ENCODE assay signal across 21 cellular contexts in the genomic region with DNA sequence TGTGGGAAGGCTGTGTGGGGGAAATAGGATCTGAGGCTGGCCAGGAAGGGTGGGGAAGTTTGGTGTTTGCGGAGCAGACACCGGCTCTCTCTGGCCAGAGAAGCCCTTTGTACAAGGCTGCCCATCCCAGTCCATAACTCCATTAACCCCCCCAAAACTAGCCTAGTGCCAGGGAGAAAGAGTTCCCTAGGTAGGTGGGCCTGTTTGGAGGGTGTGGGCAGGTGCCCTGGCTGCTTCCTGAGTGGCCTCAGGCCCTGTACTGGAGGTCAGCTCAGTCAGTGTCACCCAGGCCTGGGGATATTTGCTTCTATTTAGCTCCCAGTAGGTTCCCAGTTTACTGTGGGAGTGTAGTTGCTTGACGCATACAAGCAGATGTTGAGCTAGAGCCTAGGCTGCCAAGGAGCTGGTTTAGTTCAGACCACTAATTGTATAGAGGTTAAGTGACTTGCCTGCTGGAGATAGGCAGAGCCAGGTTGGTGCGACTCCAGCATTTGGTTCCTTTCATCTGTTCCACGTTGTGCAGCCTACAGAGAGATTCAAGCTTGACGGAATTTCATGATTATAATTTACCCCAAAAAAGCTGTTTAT.
"Had no signal": no experiment of that assay in that cellular context is flagged by ENCODE, and none has a peak within 500 bp of the region (broad histone marks: within the 10 kb centered on the region; RNA-seq: fewer than 3 reads in every experiment).

No MANE protein-coding gene starts in this region.

- H3K27me3 ChIP-seq: body of pancreas, dorsolateral prefrontal cortex, gastrocnemius medialis, tibial nerve had no signal

- H3K27ac Mint-ChIP-seq: activated naive CD8-positive, alpha-beta T cell treated with anti-CD3 and anti-CD28 coated beads, Interleukin-2, amount 10 ng/mL, durations not matched to agents 7 days and 5 days; activated T-helper 1 cell treated with anti-CD3 and anti-CD28 coated beads, Interleukin-12 subunit alpha, Interleukin-12 subunit beta, Interleukin-2, Interleukin-4 antibody, amounts not matched to agents 30 ng/mL and 10 ng/mL and 1 ng/mL, durations not matched to agents 14 hours and 24 hours and 36 hours; nephron progenitor cell; T-helper 2 cell treated with Interferon-gamma antibody and Interleukin-4, amounts not matched to agents 5 μg/mL and 100 μg/mL, for 36 hours had no signal

- ATAC-seq: body of pancreas; gastrocnemius medialis; left lobe of liver; stimulated activated naive CD8-positive, alpha-beta T cell treated with anti-CD3 and anti-CD28 coated beads, Interleukin-15, Interleukin-2, amounts not matched to agents 100 U/mL and 50 U/mL, for 24 hours had no signal

- H3K36me3 ChIP-seq: gastrocnemius medialis had no signal

- H3K36me3 Mint-ChIP-seq: activated naive CD8-positive, alpha-beta T cell treated with anti-CD3 and anti-CD28 coated beads, Interleukin-2, amount 10 ng/mL, durations not matched to agents 7 days and 5 days had no signal

- H3K4me3 Mint-ChIP-seq: activated naive CD8-positive, alpha-beta T cell treated with anti-CD3 and anti-CD28 coated beads, Interleukin-2, amount 10 ng/mL, durations not matched to agents 7 days and 5 days; activated T-helper 1 cell treated with anti-CD3 and anti-CD28 coated beads, Interleukin-12 subunit alpha, Interleukin-12 subunit beta, Interleukin-2, Interleukin-4 antibody, amounts not matched to agents 30 ng/mL and 10 ng/mL and 1 ng/mL, durations not matched to agents 14 hours and 24 hours and 36 hours; nephron progenitor cell; T-helper 2 cell treated with Interferon-gamma antibody and Interleukin-4, amounts not matched to agents 5 μg/mL and 100 μg/mL, for 36 hours had no signal

- H3K27ac ChIP-seq: body of pancreas, epithelial cell of prostate, gastrocnemius medialis had no signal

- H3K9me3 Mint-ChIP-seq: activated naive CD8-positive, alpha-beta T cell treated with anti-CD3 and anti-CD28 coated beads, Interleukin-2, amount 10 ng/mL, durations not matched to agents 7 days and 5 days; T-helper 2 cell treated with Interferon-gamma antibody and Interleukin-4, amounts not matched to agents 5 μg/mL and 100 μg/mL, for 36 hours had no signal

- H3K9me3 ChIP-seq: body of pancreas, gastrocnemius medialis had no signal

- H3K4me3 ChIP-seq: body of pancreas, dorsolateral prefrontal cortex, gastrocnemius medialis, lung, tibial nerve had no signal

- DNase-seq: activated CD4-positive, alpha-beta T cell treated with anti-CD3 and anti-CD28 coated beads, Interleukin-2, amount 50 U/mL, for 4 hours; activated naive CD4-positive, alpha-beta T cell; activated naive CD8-positive, alpha-beta T cell treated with anti-CD3 and anti-CD28 coated beads, Interleukin-2, amount 10 ng/mL, durations not matched to agents 7 days and 5 days; amygdala; body of pancreas; caudate nucleus; dorsolateral prefrontal cortex; gastrocnemius medialis; head of caudate nucleus; midbrain; nephron progenitor cell; occipital lobe; stimulated activated CD4-positive, alpha-beta T cell treated with anti-CD3 and anti-CD28 coated beads, Interleukin-2, amount 100 ng/mL, for 24 hours; stimulated activated naive CD8-positive, alpha-beta T cell treated with anti-CD3 and anti-CD28 coated beads, Interleukin-15, Interleukin-2, amounts not matched to agents 100 U/mL and 50 U/mL, for 24 hours; substantia nigra had no signal
